Comparison of ENCODE assay signal across 1 cellular context in genomic region chr17:76586741-76587487, GRCh38.
TF ChIP-seq lines count a peak whose summit lies in the region.

No MANE protein-coding gene starts in this region.

TF ChIP-seq in HCT116, 20 proteins besides CTCF, POLR2A, EP300 and RAD21:
- TF ChIP-seq ZBTB33 (IDR thresholded peaks at IDR 0.05; ENCODE audit: extremely low read depth, insufficient replicate concordance, low read length) (no peak), ELF1 (IDR thresholded peaks at IDR 0.05; ENCODE audit: borderline replicate concordance, low read depth) (no peak), EGR1 (IDR thresholded peaks at IDR 0.05; ENCODE audit: low read depth) (no peak), JUND (IDR thresholded peaks at IDR 0.05) (no peak), FOSL1 (IDR thresholded peaks at IDR 0.05; ENCODE audit: low read depth) (no peak), SIN3A (IDR thresholded peaks at IDR 0.05; ENCODE audit: low read depth) (no peak), ATF3 (IDR thresholded peaks at IDR 0.05) (no peak), SRF (IDR thresholded peaks at IDR 0.05; ENCODE audit: low read depth) (no peak)
